In the genomic region with DNA sequence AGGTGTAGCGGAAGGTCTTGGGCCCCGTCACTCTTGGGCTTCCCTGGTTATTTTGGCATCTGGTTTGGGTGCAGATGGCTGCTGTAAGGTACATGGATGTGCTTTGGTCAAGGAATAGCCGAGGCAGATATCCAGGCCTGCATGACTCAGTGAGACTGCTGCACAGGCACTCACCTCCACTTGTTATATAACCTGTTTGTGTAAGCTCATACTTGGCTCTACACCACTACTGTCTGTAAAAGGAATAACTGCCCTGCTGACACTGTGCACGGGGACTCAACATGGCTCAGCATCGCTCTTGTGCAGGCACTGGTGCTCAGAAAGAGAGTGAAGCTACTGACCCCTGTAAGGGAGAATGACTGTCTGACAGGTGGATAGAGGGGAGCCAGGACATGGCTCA, we compare ENCODE assay signal across 12 cellular contexts.
"Had no signal": no experiment of that assay in that cellular context is flagged by ENCODE, and none has a peak within 500 bp of the region (broad histone marks: within the 10 kb centered on the region; RNA-seq: fewer than 3 reads in every experiment).

No MANE protein-coding gene starts in this region.

- H3K4me3 ChIP-seq: ascending aorta, dorsolateral prefrontal cortex had no signal

- DNase-seq: activated CD4-positive, alpha-beta memory T cell treated with anti-CD3 and anti-CD28 coated beads for 36 hours; activated CD4-positive, alpha-beta T cell treated with anti-CD3 and anti-CD28 coated beads for 36 hours; activated CD8-positive, alpha-beta memory T cell treated with anti-CD3 and anti-CD28 coated beads, Interleukin-2, amount 10 ng/mL, durations not matched to agents 7 days and 5 days; activated naive CD4-positive, alpha-beta T cell treated with anti-CD3 and anti-CD28 coated beads for 36 hours; activated naive CD8-positive, alpha-beta T cell treated with anti-CD3 and anti-CD28 coated beads, Interleukin-2, amount 50 U/mL, for 24 hours; activated T-cell treated with anti-CD3 and anti-CD28 coated beads, Interleukin-2, amount 50 U/mL, for 1 hour; dorsolateral prefrontal cortex; endodermal cell; naive thymus-derived CD4-positive, alpha-beta T cell; stimulated activated CD4-positive, alpha-beta T cell treated with anti-CD3 and anti-CD28 coated beads, Interleukin-12 subunit alpha, Interleukin-12 subunit beta, amount 100 ng/mL, for 4 hours had no signal

- H3K36me3 ChIP-seq: ascending aorta, neutrophil had no signal

- H3K27ac ChIP-seq: dorsolateral prefrontal cortex, neutrophil had no signal

- H3K27me3 ChIP-seq: ascending aorta, dorsolateral prefrontal cortex, neutrophil had no signal

- H3K9me3 ChIP-seq: ascending aorta, neutrophil had no signal
